In genomic region chr6:110322151-110323003, GRCh38 we compare ENCODE assay signal across 15 cellular contexts. TPM values are rescaled to one million over a fixed set of nuclear protein-coding genes. Genes with fewer than 3 reads are reported as not detected.
DNase-seq lines count a peak whose midpoint lies in the region; ATAC-seq and TF ChIP-seq lines count a peak whose summit lies in the region.
"Had no signal": no experiment of that assay in that cellular context is flagged by ENCODE, and none has a peak within 500 bp of the region (broad histone marks: within the 10 kb centered on the region; RNA-seq: fewer than 3 reads in every experiment).

No MANE protein-coding gene starts in this region.

- H3K27ac ChIP-seq in uterus = peak overlapping the region; percentile 61 to 83

- H3K36me3 Mint-ChIP-seq in mesothelial cell of epicardium = no peaks in the 10 kb centered on the region
- no peaks in the 10 kb centered on the region for H3K36me3 Mint-ChIP-seq in activated naive CD4-positive, alpha-beta T cell treated with anti-CD3 and anti-CD28 coated beads for 36 hours (ENCODE audit: low read depth)
- H3K36me3 Mint-ChIP-seq: activated naive CD4-positive, alpha-beta T cell treated with anti-CD3 and anti-CD28 coated beads, Interleukin-2, amount 10 ng/mL, durations not matched to agents 7 days and 5 days; CD8-positive, alpha-beta T cell had no signal

- DNase-seq in MV-4-11 (lab: John Stamatoyannopoulos, UW) = peak; percentile 16
- DNase-seq in UCSD-AML1 (lab: John Stamatoyannopoulos, UW; ENCODE audit: unreplicated experiment) = peak; percentile 48
- DNase-seq in mesothelial cell of epicardium (ENCODE audit: low spot score in 2 of 2, unreplicated experiment in 2 of 2) = no peak
- no peak for DNase-seq in uterus
- DNase-seq in activated naive CD4-positive, alpha-beta T cell treated with anti-CD3 and anti-CD28 coated beads for 36 hours = no peak
- DNase-seq in activated naive CD4-positive, alpha-beta T cell (lab: John Stamatoyannopoulos, UW) = no peak
- DNase-seq: activated CD8-positive, alpha-beta memory T cell treated with anti-CD3 and anti-CD28 coated beads for 24 hours; activated naive CD4-positive, alpha-beta T cell treated with anti-CD3 and anti-CD28 coated beads, Interleukin-2, amount 10 ng/mL, durations not matched to agents 7 days and 5 days; CD8-positive, alpha-beta T cell; foreskin melanocyte; H7; NCI-H446 treated with DMSO at 0.1 percent for 48 hours had no signal

- no peaks in the 10 kb centered on the region for H3K27me3 ChIP-seq in uterus
- H3K27me3 ChIP-seq: breast epithelium had no signal

- no peaks in the 10 kb centered on the region for H3K36me3 ChIP-seq in uterus
- H3K36me3 ChIP-seq: breast epithelium had no signal

- no peak for ATAC-seq in HG03439 (IDR thresholded peaks at IDR 0.05; ENCODE audit: unreplicated experiment)
- ATAC-seq: CD8-positive, alpha-beta T cell had no signal

- H3K9me3 Mint-ChIP-seq in mesothelial cell of epicardium = no peaks in the 10 kb centered on the region
- H3K9me3 Mint-ChIP-seq in activated naive CD4-positive, alpha-beta T cell treated with anti-CD3 and anti-CD28 coated beads for 36 hours = no peaks in the 10 kb centered on the region
- H3K9me3 Mint-ChIP-seq: activated naive CD4-positive, alpha-beta T cell treated with anti-CD3 and anti-CD28 coated beads, Interleukin-2, amount 10 ng/mL, durations not matched to agents 7 days and 5 days; CD8-positive, alpha-beta T cell had no signal

- H3K27ac Mint-ChIP-seq in mesothelial cell of epicardium = peak overlapping the region; percentile 98
- no peak overlapping the region for H3K27ac Mint-ChIP-seq in activated naive CD4-positive, alpha-beta T cell treated with anti-CD3 and anti-CD28 coated beads for 36 hours
- H3K27ac Mint-ChIP-seq: activated naive CD4-positive, alpha-beta T cell treated with anti-CD3 and anti-CD28 coated beads, Interleukin-2, amount 10 ng/mL, durations not matched to agents 7 days and 5 days; CD8-positive, alpha-beta T cell had no signal

- intact Hi-C loops in uterus (cut with DNase I; ENCODE audit: low total_unique reads) = no loop called here
- intact Hi-C loops in activated naive CD4-positive, alpha-beta T cell treated with anti-CD3 and anti-CD28 coated beads for 36 hours (cut with micrococcal nuclease) = no loop called here

- TF ChIP-seq CTCF in mesothelial cell of epicardium (IDR thresholded peaks at IDR 0.05; ENCODE audit: unreplicated experiment) (no peak), uterus (IDR thresholded peaks at IDR 0.05) (no peak)

- H3K4me1 Mint-ChIP-seq in mesothelial cell of epicardium = peaks cover 90% of the 10 kb centered on the region
- H3K4me1 Mint-ChIP-seq in activated naive CD4-positive, alpha-beta T cell treated with anti-CD3 and anti-CD28 coated beads for 36 hours (ENCODE audit: low read depth) = no peaks in the 10 kb centered on the region
- H3K4me1 Mint-ChIP-seq: activated naive CD4-positive, alpha-beta T cell treated with anti-CD3 and anti-CD28 coated beads, Interleukin-2, amount 10 ng/mL, durations not matched to agents 7 days and 5 days had no signal

- CTCF ChIA-PET in activated naive CD4-positive, alpha-beta T cell treated with anti-CD3 and anti-CD28 coated beads for 36 hours (lab: Charles Lee) = no interaction called here

- TF ChIP-seq POLR2A in uterus (IDR thresholded peaks at IDR 0.05) = no peak

- no peak overlapping the region for H3K4me3 ChIP-seq in uterus
- H3K4me3 ChIP-seq: breast epithelium had no signal

- no peaks in the 10 kb centered on the region for H3K27me3 Mint-ChIP-seq in mesothelial cell of epicardium (ENCODE audit: low read depth)
- H3K27me3 Mint-ChIP-seq in activated naive CD4-positive, alpha-beta T cell treated with anti-CD3 and anti-CD28 coated beads for 36 hours (ENCODE audit: low read depth) = no peaks in the 10 kb centered on the region

- H3K9me3 ChIP-seq in uterus = no peaks in the 10 kb centered on the region
- H3K9me3 ChIP-seq: breast epithelium had no signal

- H3K4me3 Mint-ChIP-seq in mesothelial cell of epicardium = peak overlapping the region; percentile 20
- H3K4me3 Mint-ChIP-seq in activated naive CD4-positive, alpha-beta T cell treated with anti-CD3 and anti-CD28 coated beads for 36 hours = no peak overlapping the region
- H3K4me3 Mint-ChIP-seq: activated naive CD4-positive, alpha-beta T cell treated with anti-CD3 and anti-CD28 coated beads, Interleukin-2, amount 10 ng/mL, durations not matched to agents 7 days and 5 days; CD8-positive, alpha-beta T cell had no signal

- peaks cover 0 to 17% of the 10 kb centered on the region in 2 donors for H3K4me1 ChIP-seq in uterus
- H3K4me1 ChIP-seq: breast epithelium had no signal

RNA-seq across cellular contexts. Expression of gene METTL24, which starts 35.8 kb away (rescaled TPM):
- total RNA-seq in mesothelial cell of epicardium = 25.5 to 28.1 TPM (median 25.7 TPM) in 3 replicates
- total RNA-seq in uterus = 10 to 100 TPM in 3 of 4 donors, not detected in 1; 18.0 to 47.2 (median 30.7) TPM
- total RNA-seq in activated naive CD4-positive, alpha-beta T cell treated with anti-CD3 and anti-CD28 coated beads for 36 hours = not detected
- total RNA-seq: M059J had no signal

Comparison
In these comparisons a context has a peak if more than half of its experiments do, and no peak if none do; other contexts are left out.
1. DNase-seq: peak in MV-4-11 (single experiment) and UCSD-AML1 (single experiment); none in mesothelial cell of epicardium (0 of 2), uterus (0 of 2), activated naive CD4-positive, alpha-beta T cell treated with anti-CD3 and anti-CD28 coated beads for 36 hours (single experiment) and activated naive CD4-positive, alpha-beta T cell (0 of 4).